ENCODE assay signal across 16 cellular contexts in the genomic region with DNA sequence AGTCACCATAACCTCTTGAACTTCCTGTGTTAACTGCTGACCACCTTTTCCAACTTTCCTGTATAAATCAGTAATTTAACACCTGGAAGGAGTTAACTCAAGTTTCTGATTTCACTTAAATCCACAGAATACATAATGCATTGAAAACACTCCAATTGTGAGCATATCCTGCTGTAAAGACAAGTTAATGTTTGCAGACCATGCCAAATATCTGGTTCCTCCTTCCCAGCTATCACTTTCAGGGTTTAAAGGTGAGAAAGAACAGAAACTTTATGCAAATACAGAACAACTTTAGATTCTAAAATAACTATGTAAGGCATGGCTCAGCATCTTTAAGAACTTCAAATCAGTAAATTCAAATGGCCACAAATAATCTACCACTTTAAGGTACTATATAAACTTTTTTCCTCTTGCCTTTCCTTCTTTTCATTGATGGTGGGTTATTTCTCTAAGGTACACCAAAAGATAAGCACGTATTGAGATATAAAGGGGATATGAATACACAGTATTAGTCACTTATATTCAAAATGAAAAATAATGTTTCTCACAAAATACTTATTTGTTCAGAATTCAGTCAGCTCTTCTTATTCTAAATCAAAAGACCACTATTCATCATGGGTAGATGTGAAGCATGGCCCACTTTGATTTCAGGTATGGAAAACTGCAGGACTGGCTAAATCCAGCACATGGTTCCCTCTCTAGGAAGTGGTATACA. TPM values are rescaled to one million over a fixed set of nuclear protein-coding genes. Genes with fewer than 3 reads are reported as not detected.
DNase-seq lines count a peak whose midpoint lies in the region; ATAC-seq and TF ChIP-seq lines count a peak whose summit lies in the region.
"Had no signal": no experiment of that assay in that cellular context is flagged by ENCODE, and none has a peak within 500 bp of the region (broad histone marks: within the 10 kb centered on the region; RNA-seq: fewer than 3 reads in every experiment).

No MANE protein-coding gene starts in this region.

- H4K20me1 ChIP-seq in osteoblast (ENCODE audit: insufficient read depth, low read length) = no peaks in the 10 kb centered on the region

- no peak overlapping the region for H3K4me3 ChIP-seq in osteoblast (ENCODE audit: insufficient read depth, low read length)

- TF ChIP-seq CTCF in GM20000 (IDR thresholded peaks at IDR 0.05; ENCODE audit: extremely low read depth, missing control alignments) (no peak), osteoblast (IDR thresholded peaks at IDR 0.05; ENCODE audit: extremely low read depth, low read depth, low read length) (no peak)

- H3K9me3 ChIP-seq in osteoblast (ENCODE audit: low read depth, low read length) = no peaks in the 10 kb centered on the region

- no peak overlapping the region for H3K27ac ChIP-seq in osteoblast (ENCODE audit: low read depth, low read length)

- DNase-seq in GM20000 (ENCODE audit: low spot score) (peak; percentile 45), HCEC 1CT (no peak), NCI-H345 (lab: John Stamatoyannopoulos, UW) (no peak), NCI-H187 treated with DMSO at 0.1 percent for 48 hours (lab: John Stamatoyannopoulos, UW) (no peak), osteoblast (ENCODE audit: insufficient read length, low spot score, missing footprints) (no peak)
- DNase-seq: activated gamma-delta T cell treated with Interleukin-2 at 50 U/mL for 16 hours; H9; SIG-M5; stimulated activated CD8-positive, alpha-beta memory T cell treated with anti-CD3 and anti-CD28 coated beads, Interleukin-4, amount 100 ng/mL, for 48 hours had no signal

- H3K36me3 ChIP-seq in osteoblast (ENCODE audit: insufficient read depth, low read length) = no peaks in the 10 kb centered on the region

- no peaks in the 10 kb centered on the region for H3K79me2 ChIP-seq in osteoblast (ENCODE audit: insufficient read depth, low read length)

- ATAC-seq in GM18505 (IDR thresholded peaks at IDR 0.05; ENCODE audit: unreplicated experiment) = peak; percentile 80
- ATAC-seq in HG02938 (IDR thresholded peaks at IDR 0.05; ENCODE audit: unreplicated experiment) = peak; percentile 75
- ATAC-seq in HG03565 (IDR thresholded peaks at IDR 0.05; ENCODE audit: unreplicated experiment) = peak; percentile 80

- no peaks in the 10 kb centered on the region for H3K4me1 ChIP-seq in osteoblast (ENCODE audit: insufficient read depth, low read length)

- TF ChIP-seq POLR2A in GM18505 (IDR thresholded peaks at IDR 0.05; ENCODE audit: borderline replicate concordance, extremely low read depth, insufficient read depth, insufficient read length) = peak; percentile 15

- no peak overlapping the region for H2AFZ ChIP-seq in osteoblast (ENCODE audit: low read length)

- no peak overlapping the region for H3K4me2 ChIP-seq in osteoblast (ENCODE audit: insufficient read depth, low read length)

- no peaks in the 10 kb centered on the region for H3K27me3 ChIP-seq in osteoblast (ENCODE audit: insufficient read depth, low read length)

RNA-seq across cellular contexts. Expression of a gene that starts 6.6 kb away (rescaled TPM):
- not detected in 2 replicates for total RNA-seq in osteoblast
- total RNA-seq: H9, M059J, myocyte, NCI-H460, skeletal muscle tissue had no signal
